Comparison of ENCODE assay signal across 24 cellular contexts in the genomic region with DNA sequence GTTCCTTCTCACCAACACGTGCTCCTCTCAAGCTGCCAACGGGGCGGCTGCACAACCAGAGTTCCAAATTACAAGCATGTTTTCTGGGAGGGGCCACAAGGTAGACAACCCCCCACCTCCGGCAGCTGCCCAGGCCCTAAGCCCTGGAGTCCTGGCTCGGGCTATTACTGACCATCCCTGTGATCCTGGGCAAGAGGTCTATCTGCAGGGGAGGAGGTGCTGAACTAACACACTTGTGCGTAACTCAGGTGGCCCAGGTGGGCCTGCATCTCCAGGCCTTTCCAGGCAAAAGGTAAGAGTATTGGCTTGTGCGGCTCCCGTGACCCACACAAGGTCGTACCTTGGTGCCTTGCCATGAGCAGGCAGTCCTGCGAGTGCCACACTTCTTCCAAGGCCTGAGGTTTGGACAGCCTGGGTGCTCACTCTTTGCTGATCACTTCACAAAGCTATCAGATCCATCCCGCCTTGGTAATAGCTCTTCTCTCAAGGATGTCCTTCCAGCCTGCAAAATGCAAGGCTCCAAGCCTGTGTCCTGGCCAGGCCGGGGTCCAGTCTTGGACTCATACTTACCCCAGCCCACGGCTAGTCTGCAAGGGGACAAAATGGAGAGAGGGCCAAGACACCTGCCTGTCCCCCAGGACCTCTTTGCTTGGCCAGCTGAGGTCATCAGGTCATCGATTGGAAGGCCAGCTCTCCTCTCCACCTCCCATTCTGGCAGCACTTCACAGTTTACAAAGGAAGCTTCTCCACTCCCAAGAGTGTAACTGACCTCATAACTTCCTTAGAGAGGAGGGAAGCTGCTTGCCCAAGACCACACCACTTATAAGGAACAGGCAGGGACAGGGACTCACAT. TPM values are rescaled to one million over a fixed set of nuclear protein-coding genes. Genes with fewer than 3 reads are reported as not detected.
DNase-seq lines count a peak whose midpoint lies in the region; ATAC-seq and TF ChIP-seq lines count a peak whose summit lies in the region.
"Had no signal": no experiment of that assay in that cellular context is flagged by ENCODE, and none has a peak within 500 bp of the region (broad histone marks: within the 10 kb centered on the region; RNA-seq: fewer than 3 reads in every experiment).

No MANE protein-coding gene starts in this region.

- H3K23ac ChIP-seq in mesendoderm (ENCODE audit: low read length) = no peak overlapping the region

- WGBS in heart left ventricle, 4 donors = 82 to 86% (median 85%) methylated on average over 13 to 14 of the region's 14 CpGs
- WGBS in psoas muscle, 3 donors = 69 to 80% (median 69%) methylated on average over 14 of the region's 14 CpGs
- no CpG with 5 or more reads among the region's 14 CpGs for WGBS in mesendoderm (ENCODE audit: extremely low coverage, insufficient coverage, low lambda C conversion rate)

- no peak overlapping the region for H2BK120ac ChIP-seq in mesendoderm (ENCODE audit: low read depth, low read length)

- H3K79me2 ChIP-seq in mesendoderm (ENCODE audit: control insufficient read depth, insufficient read depth, low read length) = no peaks in the 10 kb centered on the region

- no peak overlapping the region for H3K9ac ChIP-seq in mesendoderm (ENCODE audit: low read length)
- H3K9ac ChIP-seq: GM23248 had no signal

- no peak overlapping the region for H4K8ac ChIP-seq in mesendoderm (ENCODE audit: low read depth, low read length)

- H3K9me3 ChIP-seq in heart left ventricle (no peaks in the 10 kb centered on the region), psoas muscle (peaks cover 3% of the 10 kb centered on the region)
- H3K9me3 ChIP-seq: neutrophil, thyroid gland had no signal

- H4K5ac ChIP-seq in mesendoderm (ENCODE audit: low read length) = no peak overlapping the region

- TF ChIP-seq CTCF in heart left ventricle (IDR thresholded peaks at IDR 0.05) (no peak), psoas muscle (IDR thresholded peaks at IDR 0.05) (no peak)

- ATAC-seq in heart left ventricle = peak; percentile 64 to 86 (median 74)
- ATAC-seq in psoas muscle = peak in 3 of 4 donors; percentile 29 to 65 (median 50)

- H2BK5ac ChIP-seq in mesendoderm (ENCODE audit: low read length) = no peak overlapping the region

- H2AK5ac ChIP-seq in mesendoderm (ENCODE audit: low read length) = no peak overlapping the region

- H3K27ac ChIP-seq in heart left ventricle (peak overlapping the region; percentile 47 to 85 (median 78)), psoas muscle (peak overlapping the region; percentile 65), mesendoderm (ENCODE audit: low read depth, low read length) (no peak overlapping the region)
- H3K27ac ChIP-seq: GM23248, neutrophil, thyroid gland, VCaP had no signal

- H2BK15ac ChIP-seq in mesendoderm (replicated peaks; ENCODE audit: low read depth) = no peak overlapping the region

- no peak for TF ChIP-seq POLR2A in heart left ventricle (IDR thresholded peaks at IDR 0.05)

- H3K4me1 ChIP-seq in heart left ventricle = peaks cover 6 to 41% (median 25%) of the 10 kb centered on the region in 12 donors
- peaks cover 12% of the 10 kb centered on the region for H3K4me1 ChIP-seq in psoas muscle
- H3K4me1 ChIP-seq in mesendoderm (ENCODE audit: control insufficient read depth, low read depth, low read length) = no peaks in the 10 kb centered on the region

- H3K27me3 ChIP-seq in heart left ventricle = no peaks in the 10 kb centered on the region
- no peaks in the 10 kb centered on the region for H3K27me3 ChIP-seq in psoas muscle (ENCODE audit: insufficient read depth in 3 of 3, low read length in 2 of 3)
- no peaks in the 10 kb centered on the region for H3K27me3 ChIP-seq in mesendoderm (ENCODE audit: insufficient read depth, low read length, poor library complexity)
- H3K27me3 ChIP-seq: neutrophil, thyroid gland had no signal

- no peaks in the 10 kb centered on the region for H3K36me3 ChIP-seq in heart left ventricle
- H3K36me3 ChIP-seq in psoas muscle (ENCODE audit: insufficient read depth in 1 of 2, low read depth in 1 of 2) = no peaks in the 10 kb centered on the region
- H3K36me3 ChIP-seq in mesendoderm (ENCODE audit: control insufficient read depth, insufficient read depth, low read length) = no peaks in the 10 kb centered on the region
- H3K36me3 ChIP-seq: neutrophil, thyroid gland had no signal

- no peak overlapping the region for H3K4me3 ChIP-seq in heart left ventricle
- H3K4me3 ChIP-seq in psoas muscle = no peak overlapping the region
- H3K4me3 ChIP-seq in mesendoderm (ENCODE audit: low read length) = no peak overlapping the region
- H3K4me3 ChIP-seq: GM23248, thyroid gland had no signal

- intact Hi-C loops in heart left ventricle (cut with DNase I) = loop anchor here in 1 of 10 donors (2.0 kb wide), 1 partner anchor 28 kb away; no protein-coding TSS in a partner anchor
- intact Hi-C loops in psoas muscle (cut with DNase I) = no loop called here

- no peak overlapping the region for H3K56ac ChIP-seq in mesendoderm (ENCODE audit: low read length)

- DNase-seq in D341Med (ENCODE audit: low spot score) (peak; percentile 5), SKM-1 (lab: John Stamatoyannopoulos, UW; ENCODE audit: unreplicated experiment) (peak; percentile 76), heart left ventricle (peak in 1 of 5 donors; percentile 21), psoas muscle (no peak), HK-2 (ENCODE audit: unreplicated experiment) (no peak), mesendoderm (no peak), dedifferentiated amniotic fluid mesenchymal stem cell (ENCODE audit: extremely low spot score) (no peak)
- DNase-seq: activated CD4-positive, alpha-beta T cell treated with anti-CD3 and anti-CD28 coated beads, Interleukin-2, amount 50 U/mL, for 48 hours; AML-193; Calu3; EL; foreskin melanocyte; GM23248; kidney glomerular epithelial cell; NCI-H1105 treated with DMSO at 0.1 percent for 48 hours; NCI-H2107; NCI-H524 treated with DMSO at 0.1 percent for 48 hours; stimulated activated naive CD4-positive, alpha-beta T cell; T-helper 1 cell; thyroid gland had no signal

- no peak overlapping the region for H3K18ac ChIP-seq in mesendoderm (ENCODE audit: low read length)

- no peak overlapping the region for H3K4me2 ChIP-seq in mesendoderm (ENCODE audit: low read length)

- no peak overlapping the region for H3K4ac ChIP-seq in mesendoderm (ENCODE audit: low read depth, low read length)

- H3K79me1 ChIP-seq in mesendoderm (ENCODE audit: low read length) = no peaks in the 10 kb centered on the region

RNA-seq across cellular contexts. Expression of gene ADRA2B, which starts 33.9 kb away (rescaled TPM):
- total RNA-seq in heart left ventricle (1 to 10 TPM; 2.2 to 6.1 (median 3.6) TPM), psoas muscle (1 to 10 TPM; 1.6 to 5.3 (median 2.8) TPM)
- polyA plus RNA-seq in heart left ventricle (1 to 10 TPM; 1.5 to 3.5 TPM), psoas muscle (1 to 10 TPM; 1.7 to 2.1 (median 1.9) TPM)
- 0.51 TPM for polyA plus RNA-seq in mesendoderm (2013, experiment 1 of 2)
- 0.59 TPM for polyA plus RNA-seq in mesendoderm (2013, experiment 2 of 2)
- total RNA-seq: bronchial epithelial cell, Calu3, GM23248 had no signal
- polyA plus RNA-seq: GM23248 had no signal

RNA-seq across cellular contexts. Expression of gene GPAT2, which starts 47.7 kb away (rescaled TPM):
- total RNA-seq in heart left ventricle (10 to 100 TPM in 2 of 9 donors, 1 to 10 TPM in 7; 1.7 to 20.2 (median 5.5) TPM), psoas muscle (1 to 10 TPM; 6.2 to 7.8 (median 6.7) TPM)
- polyA plus RNA-seq in heart left ventricle (1 to 10 TPM; 2.1 to 5.6 TPM), psoas muscle (1 to 10 TPM; 3.2 to 6.9 (median 6.1) TPM)
- polyA plus RNA-seq in mesendoderm (2013, experiment 1 of 2) = 0.28 TPM
- 0.39 TPM for polyA plus RNA-seq in mesendoderm (2013, experiment 2 of 2)
- total RNA-seq: Calu3 had no signal

RNA-seq across cellular contexts. Expression of gene ASTL, which starts 55.9 kb away (rescaled TPM):
- total RNA-seq in heart left ventricle (not detected), psoas muscle (not detected)
- polyA plus RNA-seq in heart left ventricle (under 1 TPM in 1 of 2 donors, not detected in 1; 0.14 TPM), psoas muscle (under 1 TPM in 1 of 3 donors, not detected in 2; 0.03 TPM)
- 0.07 TPM for polyA plus RNA-seq in mesendoderm (2013, experiment 1 of 2)
- not detected for polyA plus RNA-seq in mesendoderm (2013, experiment 2 of 2)
- total RNA-seq: bronchial epithelial cell, Calu3, epithelial cell of proximal tubule, GM23248, thyroid gland had no signal
- polyA plus RNA-seq: GM23248 had no signal

Comparison
In these comparisons a context has a peak if more than half of its experiments do, and no peak if none do; other contexts are left out.
1. DNase-seq: peak in D341Med (single experiment) and SKM-1 (single experiment); none in psoas muscle (0 of 2), HK-2 (single experiment), mesendoderm (single experiment) and dedifferentiated amniotic fluid mesenchymal stem cell (single experiment).